In genomic region chr19:29681422-29682235, GRCh38 we compare ENCODE assay signal across 1 cellular context.
TF ChIP-seq lines count a peak whose summit lies in the region.

No MANE protein-coding gene starts in this region.

TF ChIP-seq in IMR-90, 13 proteins besides CTCF, POLR2A, EP300 and RAD21 (continued from another document):
- TF ChIP-seq USF2 (IDR thresholded peaks at IDR 0.05; ENCODE audit: low read depth, low read length) (no peak), MXI1 (IDR thresholded peaks at IDR 0.05; ENCODE audit: borderline replicate concordance, low read depth, low read length) (no peak), ELK1 (IDR thresholded peaks at IDR 0.05; ENCODE audit: borderline replicate concordance, low read depth, low read length) (no peak), MAZ (IDR thresholded peaks at IDR 0.05; ENCODE audit: borderline replicate concordance, low read depth, low read length) (no peak), RFX5 (IDR thresholded peaks at IDR 0.05; ENCODE audit: low read depth, low read length) (no peak), NFE2L2 (IDR thresholded peaks at IDR 0.05; ENCODE audit: low read depth, low read length) (no peak), CEBPB (IDR thresholded peaks at IDR 0.05; ENCODE audit: low read depth, low read length) (no peak), FOS (IDR thresholded peaks at IDR 0.05; ENCODE audit: low read depth, low read length) (no peak), SMC3 (IDR thresholded peaks at IDR 0.05; ENCODE audit: low read depth, low read length) (no peak), CHD1 (IDR thresholded peaks at IDR 0.05; ENCODE audit: low read depth, low read length) (no peak)
TF ChIP-seq in IMR-90: peak in this region for 0.
